18 cellular contexts compared by ENCODE assay signal in the genomic region with DNA sequence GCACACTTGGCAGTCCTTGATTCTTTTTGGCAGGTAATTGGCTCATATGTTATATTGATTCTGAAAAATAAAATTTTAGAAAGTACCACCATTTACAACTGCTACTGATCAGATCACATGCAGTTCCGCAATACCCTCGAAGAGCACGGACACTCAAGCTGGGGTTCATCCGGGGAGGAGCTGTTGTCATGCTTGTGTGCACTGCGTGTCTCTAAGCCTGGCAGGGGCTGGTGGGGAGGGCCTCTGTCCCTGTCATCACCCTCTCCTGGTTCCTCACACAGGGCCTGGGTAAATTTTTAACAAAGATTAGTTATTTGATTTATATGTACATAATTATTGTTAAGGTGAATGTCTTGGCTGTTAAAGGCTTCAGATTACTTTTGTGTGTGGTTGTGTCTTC. TPM values are rescaled to one million over a fixed set of nuclear protein-coding genes. Genes with fewer than 3 reads are reported as not detected.
DNase-seq lines count a peak whose midpoint lies in the region; ATAC-seq and TF ChIP-seq lines count a peak whose summit lies in the region.
"Had no signal": no experiment of that assay in that cellular context is flagged by ENCODE, and none has a peak within 500 bp of the region (broad histone marks: within the 10 kb centered on the region; RNA-seq: fewer than 3 reads in every experiment).

No MANE protein-coding gene starts in this region.

- no peak overlapping the region for H2AFZ ChIP-seq in MM.1S (ENCODE audit: low read length)
- H2AFZ ChIP-seq: GM23338 had no signal

- H3F3A ChIP-seq in MM.1S (ENCODE audit: insufficient read depth, low read length) = no peaks in the 10 kb centered on the region

- peaks cover 9 to 92% (median 26%) of the 10 kb centered on the region in 3 donors for H3K36me3 Mint-ChIP-seq in CD8-positive, alpha-beta memory T cell
- H3K36me3 Mint-ChIP-seq in activated T-helper 17 cell treated with anti-CD3 and anti-CD28 coated beads, Interleukin-2, amount 50 U/mL, for 72 hours (ENCODE audit: low read depth) = peaks cover 100% of the 10 kb centered on the region

- no peaks in the 10 kb centered on the region for H3K9me3 ChIP-seq in CD8-positive, alpha-beta memory T cell (ENCODE audit: low read length)
- H3K9me3 ChIP-seq in MM.1S (replicated peaks; ENCODE audit: insufficient read depth, low read length) = no peaks in the 10 kb centered on the region
- H3K9me3 ChIP-seq: BE2C had no signal

- no peaks in the 10 kb centered on the region for H3K9me2 ChIP-seq in MM.1S (replicated peaks; ENCODE audit: insufficient read depth, low read length)

- no peaks in the 10 kb centered on the region for H3K27me3 ChIP-seq in CD8-positive, alpha-beta memory T cell (ENCODE audit: insufficient read depth, low read length, poor library complexity, severe bottlenecking)
- no peaks in the 10 kb centered on the region for H3K27me3 ChIP-seq in MM.1S (replicated peaks; ENCODE audit: insufficient read depth, low read length)
- H3K27me3 ChIP-seq: BE2C had no signal

- ATAC-seq in activated T-helper 17 cell treated with anti-CD3 and anti-CD28 coated beads, Interleukin-2, amount 50 U/mL, for 72 hours (replicated peaks) = no peak
- peak; percentile 29 for ATAC-seq in left lobe of liver
- no peak for ATAC-seq in sciatic nerve
- ATAC-seq: GM23338 had no signal

- POLR2A ChIA-PET in CD8-positive, alpha-beta memory T cell (lab: Charles Lee) = no interaction called here

- CTCF ChIA-PET in CD8-positive, alpha-beta memory T cell (lab: Charles Lee) = no interaction called here

- H3K4me2 ChIP-seq in MM.1S (ENCODE audit: low read depth, low read length) = no peak overlapping the region
- H3K4me2 ChIP-seq: GM23338 had no signal

- peak overlapping the region; percentile 67 for H3K27ac ChIP-seq in 22Rv1
- H3K27ac ChIP-seq in CD8-positive, alpha-beta memory T cell (ENCODE audit: low read depth, low read length) = peak overlapping the region; percentile 18
- no peak overlapping the region for H3K27ac ChIP-seq in MM.1S (ENCODE audit: low read length)
- H3K27ac ChIP-seq: HL-60 had no signal

- in situ Hi-C loops in KBM-7 (cut with MboI; ENCODE audit: low pct_unique_long_range_greater_than_20kb, low sequenced_read_pairs) = no loop called here

- H3K36me3 ChIP-seq in CD8-positive, alpha-beta memory T cell (ENCODE audit: insufficient read depth, low read length) = peaks cover 68% of the 10 kb centered on the region
- peaks cover 14% of the 10 kb centered on the region for H3K36me3 ChIP-seq in MM.1S (replicated peaks; ENCODE audit: insufficient read depth, low read length)

- no peak overlapping the region for H3K9ac ChIP-seq in MM.1S (ENCODE audit: low read length)

- no peaks in the 10 kb centered on the region for H3K4me1 ChIP-seq in CD8-positive, alpha-beta memory T cell (ENCODE audit: insufficient read depth, low read length)
- no peaks in the 10 kb centered on the region for H3K4me1 ChIP-seq in MM.1S (ENCODE audit: low read length)
- H3K4me1 ChIP-seq: BE2C had no signal

- H3K27me3 Mint-ChIP-seq in CD8-positive, alpha-beta memory T cell = no peaks in the 10 kb centered on the region
- H3K27me3 Mint-ChIP-seq in activated T-helper 17 cell treated with anti-CD3 and anti-CD28 coated beads, Interleukin-2, amount 50 U/mL, for 72 hours = no peaks in the 10 kb centered on the region
- H3K27me3 Mint-ChIP-seq: CD4-positive, alpha-beta T cell; IgD-negative memory B cell had no signal

- H4K20me1 ChIP-seq in MM.1S (ENCODE audit: insufficient read depth, low read length) = no peaks in the 10 kb centered on the region

- intact Hi-C loops in sciatic nerve (cut with DNase I) = no loop called here

- H3K4me3 Mint-ChIP-seq in CD8-positive, alpha-beta memory T cell = no peak overlapping the region
- no peak overlapping the region for H3K4me3 Mint-ChIP-seq in activated T-helper 17 cell treated with anti-CD3 and anti-CD28 coated beads, Interleukin-2, amount 50 U/mL, for 72 hours
- H3K4me3 Mint-ChIP-seq: CD4-positive, alpha-beta T cell; GM23338; IgD-negative memory B cell had no signal

- H3K9me3 Mint-ChIP-seq in CD8-positive, alpha-beta memory T cell = no peaks in the 10 kb centered on the region
- no peaks in the 10 kb centered on the region for H3K9me3 Mint-ChIP-seq in activated T-helper 17 cell treated with anti-CD3 and anti-CD28 coated beads, Interleukin-2, amount 50 U/mL, for 72 hours
- H3K9me3 Mint-ChIP-seq: CD4-positive, alpha-beta T cell; GM23338; IgD-negative memory B cell had no signal

- no peak for DNase-seq in CD8-positive, alpha-beta memory T cell
- DNase-seq in left lobe of liver (ENCODE audit: low spot score) = peak; percentile 51
- no peak for DNase-seq in sciatic nerve (ENCODE audit: low spot score)
- no peak for DNase-seq in KBM-7
- no peak for DNase-seq in MM.1S
- DNase-seq: ACHN; BE2C; CD4-positive, alpha-beta T cell; DMS153; DMS79; GDM1; HCEC 1CT had no signal

- no peak overlapping the region for H3K4me3 ChIP-seq in CD8-positive, alpha-beta memory T cell (ENCODE audit: low read length)
- H3K4me3 ChIP-seq in MM.1S (ENCODE audit: low read length) = no peak overlapping the region
- H3K4me3 ChIP-seq: GM23338 had no signal

- peaks cover 17% of the 10 kb centered on the region for H3K79me2 ChIP-seq in MM.1S (ENCODE audit: low read length)

- H3K27ac Mint-ChIP-seq in CD8-positive, alpha-beta memory T cell = peak overlapping the region in 3 of 8 donors; percentile 7 to 47 (median 36)
- peak overlapping the region; percentile 32 for H3K27ac Mint-ChIP-seq in activated T-helper 17 cell treated with anti-CD3 and anti-CD28 coated beads, Interleukin-2, amount 50 U/mL, for 72 hours
- H3K27ac Mint-ChIP-seq: CD4-positive, alpha-beta T cell had no signal

- TF ChIP-seq CTCF in 22Rv1 (IDR thresholded peaks at IDR 0.05) = no peak
- TF ChIP-seq CTCF in MM.1S (IDR thresholded peaks at IDR 0.05; ENCODE audit: low read length) = no peak

- peaks cover 0 to 8% (median 0%) of the 10 kb centered on the region in 3 donors for H3K4me1 Mint-ChIP-seq in CD8-positive, alpha-beta memory T cell
- peaks cover 15% of the 10 kb centered on the region for H3K4me1 Mint-ChIP-seq in activated T-helper 17 cell treated with anti-CD3 and anti-CD28 coated beads, Interleukin-2, amount 50 U/mL, for 72 hours
- H3K4me1 Mint-ChIP-seq: GM23338 had no signal

RNA-seq across cellular contexts. Expression of gene TRRAP, which starts 45.2 kb away (rescaled TPM):
- total RNA-seq in CD8-positive, alpha-beta memory T cell = 10 to 100 TPM; 49.6 to 51.4 TPM
- 4.6 TPM for polyA plus RNA-seq in CD8-positive, alpha-beta memory T cell
- 10 to 100 TPM; 59.1 to 69.5 TPM for total RNA-seq in activated T-helper 17 cell treated with anti-CD3 and anti-CD28 coated beads, Interleukin-2, amount 50 U/mL, for 72 hours
- 15.8 TPM for total RNA-seq in left lobe of liver
- 50.6 TPM for total RNA-seq in sciatic nerve

RNA-seq across cellular contexts. Expression of gene TMEM130, which starts 53.7 kb away (rescaled TPM):
- total RNA-seq in CD8-positive, alpha-beta memory T cell = not detected
- polyA plus RNA-seq in CD8-positive, alpha-beta memory T cell = not detected
- not detected for total RNA-seq in activated T-helper 17 cell treated with anti-CD3 and anti-CD28 coated beads, Interleukin-2, amount 50 U/mL, for 72 hours
- 0.10 TPM for total RNA-seq in left lobe of liver
- total RNA-seq in sciatic nerve = 5.7 TPM
- total RNA-seq: HT1080 had no signal
- polyA plus RNA-seq: IgD-negative memory B cell had no signal
